Comparison of ENCODE assay signal across 11 cellular contexts in genomic region chr2:193240752-193241151, GRCh38.
DNase-seq lines count a peak whose midpoint lies in the region; ATAC-seq and TF ChIP-seq lines count a peak whose summit lies in the region.
"Had no signal": no experiment of that assay in that cellular context is flagged by ENCODE, and none has a peak within 500 bp of the region (broad histone marks: within the 10 kb centered on the region; RNA-seq: fewer than 3 reads in every experiment).

No MANE protein-coding gene starts in this region.

- TF ChIP-seq CTCF in WTC11 (IDR thresholded peaks at IDR 0.05) (peak; percentile 37), neural progenitor cell (IDR thresholded peaks at IDR 0.05) (peak; percentile 69), body of pancreas (IDR thresholded peaks at IDR 0.05) (no peak)

- peak; percentile 7 for DNase-seq in NCI-H2227 (lab: John Stamatoyannopoulos, UW; ENCODE audit: unreplicated experiment)
- DNase-seq in NCI-H2227 treated with DMSO at 0.1 percent for 48 hours (lab: John Stamatoyannopoulos, UW), result no peak
- DNase-seq in WTC11 (ENCODE audit: low spot score), result no peak
- peak; percentile 53 for DNase-seq in neural progenitor cell (ENCODE audit: low spot score)
- DNase-seq in NCI-H1694 treated with DMSO at 0.1 percent for 48 hours (lab: John Stamatoyannopoulos, UW), result no peak
- no peak for DNase-seq in NCI-H1105 treated with DMSO at 0.1 percent for 48 hours (lab: John Stamatoyannopoulos, UW)
- DNase-seq in body of pancreas, result no peak
- DNase-seq: activated CD4-positive, alpha-beta T cell treated with anti-CD3 and anti-CD28 coated beads for 4 hours; NCI-H2107; stimulated activated naive CD8-positive, alpha-beta T cell treated with anti-CD3 and anti-CD28 coated beads, Interleukin-15, Interleukin-2, amounts not matched to agents 100 U/mL and 50 U/mL, for 24 hours had no signal

- no peaks in the 10 kb centered on the region for H3K36me3 Mint-ChIP-seq in WTC11
- no peaks in the 10 kb centered on the region for H3K36me3 Mint-ChIP-seq in neural progenitor cell

- H3K9me3 Mint-ChIP-seq in WTC11 (peaks cover 5% of the 10 kb centered on the region; the same call in 1 of the 2 replicates), neural progenitor cell (no peaks in the 10 kb centered on the region)

- H3K79me2 ChIP-seq in neural progenitor cell (ENCODE audit: low read depth), result no peaks in the 10 kb centered on the region

- CTCF ChIA-PET in WTC11 (lab: Charles Lee), result interaction anchor here (0.6 to 2.5 kb wide), 10 partner anchors 13 to 491 kb away, joined by 3 to 16 read pairs (median 4); no protein-coding TSS in a partner anchor

- 51 to 66% methylated on average over 1 of the region's 1 CpG for WGBS in body of pancreas, 2 donors

- POLR2A ChIA-PET in WTC11 (lab: Charles Lee), result no interaction called here

- no peaks in the 10 kb centered on the region for H3F3A ChIP-seq in neural progenitor cell (ENCODE audit: low read depth)

- H3K27ac Mint-ChIP-seq in WTC11, result no peak overlapping the region
- no peak overlapping the region for H3K27ac Mint-ChIP-seq in neural progenitor cell

- H3K27ac ChIP-seq in neural progenitor cell (no peak overlapping the region), body of pancreas (no peak overlapping the region)

- no peak for TF ChIP-seq POLR2A in body of pancreas (IDR thresholded peaks at IDR 0.05)

- no peaks in the 10 kb centered on the region for H4K20me1 ChIP-seq in neural progenitor cell (ENCODE audit: low read depth)

- H3K4me2 ChIP-seq in neural progenitor cell, result no peak overlapping the region

- no peaks in the 10 kb centered on the region for H3K27me3 Mint-ChIP-seq in WTC11 (ENCODE audit: low read depth)
- peaks cover 2% of the 10 kb centered on the region for H3K27me3 Mint-ChIP-seq in neural progenitor cell (ENCODE audit: insufficient read depth, low read depth)

- H3K36me3 ChIP-seq in neural progenitor cell (no peaks in the 10 kb centered on the region), body of pancreas (replicated peaks in 1 of 2; ENCODE audit: insufficient read depth in 1 of 2, low read depth in 2 of 2) (no peaks in the 10 kb centered on the region)

- no peak overlapping the region for H3K9ac ChIP-seq in neural progenitor cell

- no peaks in the 10 kb centered on the region for H3K4me1 Mint-ChIP-seq in WTC11
- H3K4me1 Mint-ChIP-seq in neural progenitor cell, result no peaks in the 10 kb centered on the region

- no peaks in the 10 kb centered on the region for H3K9me3 ChIP-seq in neural progenitor cell (ENCODE audit: low read depth)
- no peaks in the 10 kb centered on the region for H3K9me3 ChIP-seq in body of pancreas

- ATAC-seq in HG03175 (IDR thresholded peaks at IDR 0.05; ENCODE audit: unreplicated experiment) (peak; percentile 52), WTC11 (peak; percentile 78), body of pancreas (no peak)
- ATAC-seq: stimulated activated naive CD8-positive, alpha-beta T cell treated with anti-CD3 and anti-CD28 coated beads, Interleukin-15, Interleukin-2, amounts not matched to agents 100 U/mL and 50 U/mL, for 24 hours had no signal

- H3K4me3 ChIP-seq in neural progenitor cell, result no peak overlapping the region
- H3K4me3 ChIP-seq in body of pancreas, result no peak overlapping the region

- H3K4me3 Mint-ChIP-seq in WTC11 (no peak overlapping the region), neural progenitor cell (no peak overlapping the region)

- H3K4me1 ChIP-seq in neural progenitor cell, result no peaks in the 10 kb centered on the region
- no peaks in the 10 kb centered on the region for H3K4me1 ChIP-seq in body of pancreas

- intact Hi-C loops in body of pancreas (cut with DNase I), result no loop called here

- no peak overlapping the region for H2AFZ ChIP-seq in neural progenitor cell (replicated peaks)

- H3K27me3 ChIP-seq in neural progenitor cell (no peaks in the 10 kb centered on the region), body of pancreas (no peaks in the 10 kb centered on the region)

TF ChIP-seq in WTC11, 78 proteins besides CTCF, POLR2A, EP300 and RAD21:
- no peak for TF ChIP-seq IRF2 (CRISPR knock-in tag; IDR thresholded peaks at IDR 0.05; ENCODE audit: borderline replicate concordance, low read depth)
- TF ChIP-seq, protein P1, sequence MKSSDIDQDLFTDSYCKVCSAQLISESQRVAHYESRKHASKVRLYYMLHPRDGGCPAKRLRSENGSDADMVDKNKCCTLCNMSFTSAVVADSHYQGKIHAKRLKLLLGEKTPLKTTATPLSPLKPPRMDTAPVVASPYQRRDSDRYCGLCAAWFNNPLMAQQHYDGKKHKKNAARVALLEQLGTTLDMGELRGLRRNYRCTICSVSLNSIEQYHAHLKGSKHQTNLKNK (CRISPR knock-in tag; IDR thresholded peaks at IDR 0.05), result no peak
- TF ChIP-seq KAT7 (CRISPR knock-in tag; IDR thresholded peaks at IDR 0.05; ENCODE audit: borderline replicate concordance), result no peak
- TF ChIP-seq, protein P2, sequence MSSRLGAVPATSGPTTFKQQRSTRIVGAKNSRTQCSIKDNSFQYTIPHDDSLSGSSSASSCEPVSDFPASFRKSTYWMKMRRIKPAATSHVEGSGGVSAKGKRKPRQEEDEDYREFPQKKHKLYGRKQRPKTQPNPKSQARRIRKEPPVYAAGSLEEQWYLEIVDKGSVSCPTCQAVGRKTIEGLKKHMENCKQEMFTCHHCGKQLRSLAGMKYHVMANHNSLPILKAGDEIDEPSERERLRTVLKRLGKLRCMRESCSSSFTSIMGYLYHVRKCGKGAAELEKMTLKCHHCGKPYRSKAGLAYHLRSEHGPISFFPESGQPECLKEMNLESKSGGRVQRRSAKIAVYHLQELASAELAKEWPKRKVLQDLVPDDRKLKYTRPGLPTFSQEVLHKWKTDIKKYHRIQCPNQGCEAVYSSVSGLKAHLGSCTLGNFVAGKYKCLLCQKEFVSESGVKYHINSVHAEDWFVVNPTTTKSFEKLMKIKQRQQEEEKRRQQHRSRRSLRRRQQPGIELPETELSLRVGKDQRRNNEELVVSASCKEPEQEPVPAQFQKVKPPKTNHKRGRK (CRISPR knock-in tag; IDR thresholded peaks at IDR 0.05; ENCODE audit: borderline replicate concordance), result no peak
- TF ChIP-seq ZNF138 (CRISPR knock-in tag; conservative IDR thresholded peaks at IDR 0.05), result no peak
- TF ChIP-seq, protein P3, sequence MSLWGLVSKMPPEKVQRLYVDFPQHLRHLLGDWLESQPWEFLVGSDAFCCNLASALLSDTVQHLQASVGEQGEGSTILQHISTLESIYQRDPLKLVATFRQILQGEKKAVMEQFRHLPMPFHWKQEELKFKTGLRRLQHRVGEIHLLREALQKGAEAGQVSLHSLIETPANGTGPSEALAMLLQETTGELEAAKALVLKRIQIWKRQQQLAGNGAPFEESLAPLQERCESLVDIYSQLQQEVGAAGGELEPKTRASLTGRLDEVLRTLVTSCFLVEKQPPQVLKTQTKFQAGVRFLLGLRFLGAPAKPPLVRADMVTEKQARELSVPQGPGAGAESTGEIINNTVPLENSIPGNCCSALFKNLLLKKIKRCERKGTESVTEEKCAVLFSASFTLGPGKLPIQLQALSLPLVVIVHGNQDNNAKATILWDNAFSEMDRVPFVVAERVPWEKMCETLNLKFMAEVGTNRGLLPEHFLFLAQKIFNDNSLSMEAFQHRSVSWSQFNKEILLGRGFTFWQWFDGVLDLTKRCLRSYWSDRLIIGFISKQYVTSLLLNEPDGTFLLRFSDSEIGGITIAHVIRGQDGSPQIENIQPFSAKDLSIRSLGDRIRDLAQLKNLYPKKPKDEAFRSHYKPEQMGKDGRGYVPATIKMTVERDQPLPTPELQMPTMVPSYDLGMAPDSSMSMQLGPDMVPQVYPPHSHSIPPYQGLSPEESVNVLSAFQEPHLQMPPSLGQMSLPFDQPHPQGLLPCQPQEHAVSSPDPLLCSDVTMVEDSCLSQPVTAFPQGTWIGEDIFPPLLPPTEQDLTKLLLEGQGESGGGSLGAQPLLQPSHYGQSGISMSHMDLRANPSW (CRISPR knock-in tag; conservative IDR thresholded peaks at IDR 0.05; ENCODE audit: low read depth), result no peak
- no peak for TF ChIP-seq TP53 (CRISPR knock-in tag; IDR thresholded peaks at IDR 0.05)
- no peak for TF ChIP-seq ZNF232 (CRISPR knock-in tag; IDR thresholded peaks at IDR 0.05)
- TF ChIP-seq EMX1 (CRISPR knock-in tag; IDR thresholded peaks at IDR 0.05), result no peak
- no peak for TF ChIP-seq ATF1 (CRISPR knock-in tag; IDR thresholded peaks at IDR 0.05)
- no peak for TF ChIP-seq RORB (CRISPR knock-in tag; IDR thresholded peaks at IDR 0.05)
- TF ChIP-seq ZNF263 (CRISPR knock-in tag; IDR thresholded peaks at IDR 0.05; ENCODE audit: low read depth), result no peak
- TF ChIP-seq, protein P4, sequence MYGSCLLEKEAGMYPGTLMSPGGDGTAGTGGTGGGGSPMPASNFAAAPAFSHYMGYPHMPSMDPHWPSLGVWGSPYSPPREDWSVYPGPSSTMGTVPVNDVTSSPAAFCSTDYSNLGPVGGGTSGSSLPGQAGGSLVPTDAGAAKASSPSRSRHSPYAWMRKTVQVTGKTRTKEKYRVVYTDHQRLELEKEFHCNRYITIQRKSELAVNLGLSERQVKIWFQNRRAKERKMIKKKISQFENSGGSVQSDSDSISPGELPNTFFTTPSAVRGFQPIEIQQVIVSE (CRISPR knock-in tag; IDR thresholded peaks at IDR 0.05; ENCODE audit: borderline replicate concordance), result no peak
- TF ChIP-seq FOXK1 (CRISPR knock-in tag; IDR thresholded peaks at IDR 0.05), result no peak
- TF ChIP-seq SOX15 (CRISPR knock-in tag; IDR thresholded peaks at IDR 0.05), result no peak
- TF ChIP-seq FOXP1 (CRISPR knock-in tag; IDR thresholded peaks at IDR 0.05; ENCODE audit: borderline replicate concordance), result no peak

Comparison
In these comparisons a context has a peak if more than half of its experiments do, and no peak if none do; other contexts are left out.
1. DNase-seq: peak in NCI-H2227 (single experiment) and neural progenitor cell (single experiment); none in NCI-H2227 treated with DMSO at 0.1 percent for 48 hours (single experiment), WTC11 (single experiment), NCI-H1694 treated with DMSO at 0.1 percent for 48 hours (single experiment), NCI-H1105 treated with DMSO at 0.1 percent for 48 hours (single experiment) and body of pancreas (0 of 4).
2. CTCF ChIP-seq: peak in WTC11 (single experiment) and neural progenitor cell (single experiment); none in body of pancreas (0 of 7).